Comparison of ENCODE assay signal across 8 cellular contexts in genomic region chr7:44072364-44073231, GRCh38. TPM values are rescaled to one million over a fixed set of nuclear protein-coding genes. Genes with fewer than 3 reads are reported as not detected.
DNase-seq lines count a peak whose midpoint lies in the region; ATAC-seq and TF ChIP-seq lines count a peak whose summit lies in the region.

No MANE protein-coding gene starts in this region.

- H3K4me1 Mint-ChIP-seq in CD8-positive, alpha-beta memory T cell: peaks cover 13 to 21% (median 18%) of the 10 kb centered on the region in 3 donors

- no peak overlapping the region for H3K4me3 Mint-ChIP-seq in CD8-positive, alpha-beta memory T cell

- H3K36me3 ChIP-seq in CD8-positive, alpha-beta memory T cell (ENCODE audit: insufficient read depth, low read length): peaks cover 22% of the 10 kb centered on the region
- H3K36me3 ChIP-seq in right atrium auricular region: peaks cover 40% of the 10 kb centered on the region

- no peaks in the 10 kb centered on the region for H3K9me3 Mint-ChIP-seq in CD8-positive, alpha-beta memory T cell

- no peaks in the 10 kb centered on the region for H3K9me3 ChIP-seq in CD8-positive, alpha-beta memory T cell (ENCODE audit: low read length)
- H3K9me3 ChIP-seq in right atrium auricular region: no peaks in the 10 kb centered on the region

- CTCF ChIA-PET in CD8-positive, alpha-beta memory T cell (lab: Charles Lee): interaction anchor here (1.0 kb wide), 1 partner anchor 22 kb away, joined by 3 read pairs; no protein-coding TSS in a partner anchor

- H3K27ac ChIP-seq in CD8-positive, alpha-beta memory T cell (ENCODE audit: low read depth, low read length): no peak overlapping the region
- H3K27ac ChIP-seq in right atrium auricular region: peak overlapping the region; percentile 92 to 93

- peaks cover 0 to 59% (median 2%) of the 10 kb centered on the region in 3 donors for H3K36me3 Mint-ChIP-seq in CD8-positive, alpha-beta memory T cell

- DNase-seq in CD8-positive, alpha-beta memory T cell: peak; percentile 23 to 58 (median 34)
- DNase-seq in HFF-Myc (ENCODE audit: extremely low read depth, low read depth) (peak; percentile 83), RKO (ENCODE audit: low spot score) (peak; percentile 85), astrocyte of the cerebellum (ENCODE audit: low read depth) (peak; percentile 73), right atrium auricular region (ENCODE audit: low spot score) (peak; percentile 92), sciatic nerve (ENCODE audit: low spot score) (peak; percentile 87), GF-D8 (lab: John Stamatoyannopoulos, UW) (no peak)

- H3K27ac Mint-ChIP-seq in CD8-positive, alpha-beta memory T cell: peak overlapping the region; percentile 56 to 89 (median 79)

- POLR2A ChIA-PET in CD8-positive, alpha-beta memory T cell (lab: Charles Lee): interaction anchor here (1.0 kb wide), 1 partner anchor 9 kb away, joined by 5 read pairs; no protein-coding TSS in a partner anchor

- H3K27me3 ChIP-seq in CD8-positive, alpha-beta memory T cell (ENCODE audit: insufficient read depth, low read length, poor library complexity, severe bottlenecking): no peaks in the 10 kb centered on the region
- H3K27me3 ChIP-seq in right atrium auricular region: no peaks in the 10 kb centered on the region

- H3K4me3 ChIP-seq in CD8-positive, alpha-beta memory T cell (ENCODE audit: low read length): no peak overlapping the region
- H3K4me3 ChIP-seq in HFF-Myc (replicated peaks; ENCODE audit: low read depth, low read length) (no peak overlapping the region), astrocyte of the cerebellum (ENCODE audit: low read depth, low read length) (no peak overlapping the region), right atrium auricular region (no peak overlapping the region)

- H3K27me3 Mint-ChIP-seq in CD8-positive, alpha-beta memory T cell: no peaks in the 10 kb centered on the region

- H3K4me1 ChIP-seq in CD8-positive, alpha-beta memory T cell (ENCODE audit: insufficient read depth, low read length): no peaks in the 10 kb centered on the region
- H3K4me1 ChIP-seq in right atrium auricular region: peaks cover 0 to 68% of the 10 kb centered on the region in 2 donors

- in situ Hi-C loops in astrocyte of the cerebellum (cut with HindIII; ENCODE audit: low sequenced_read_pairs): no loop called here

- peak; percentile 53 for ATAC-seq in sciatic nerve
- no peak for ATAC-seq in HG03439 (IDR thresholded peaks at IDR 0.05; ENCODE audit: unreplicated experiment)

- TF ChIP-seq CTCF in HFF-Myc (IDR thresholded peaks at IDR 0.05; ENCODE audit: low read depth, low read length, missing control alignments) (peak; percentile 93), astrocyte of the cerebellum (IDR thresholded peaks at IDR 0.05; ENCODE audit: low read depth, low read length, missing control alignments) (peak; percentile 90), right atrium auricular region (IDR thresholded peaks at IDR 0.05) (peak; percentile 61 to 80)

- intact Hi-C loops in sciatic nerve (cut with DNase I): loop anchor here (10.0 kb wide), 1 partner anchor 112 kb away; the partner anchor contains the start of gene GCK

RNA-seq across cellular contexts. Expression of gene PGAM2, which starts 7.2 kb away (rescaled TPM):
- under 1 TPM; 0.38 to 0.44 TPM for total RNA-seq in CD8-positive, alpha-beta memory T cell
- not detected for polyA plus RNA-seq in CD8-positive, alpha-beta memory T cell
- total RNA-seq in right atrium auricular region: 1,000 to 10,000 TPM in 1 of 2 donors, 100 to 1,000 TPM in 1; 680 to 2,809 TPM
- total RNA-seq in sciatic nerve: 0.85 TPM

RNA-seq across cellular contexts. Expression of gene POLM, which starts 9.7 kb away (rescaled TPM):
- 10 to 100 TPM; 42.3 to 42.4 TPM for total RNA-seq in CD8-positive, alpha-beta memory T cell
- polyA plus RNA-seq in CD8-positive, alpha-beta memory T cell: 22.0 TPM
- total RNA-seq in right atrium auricular region: 10 to 100 TPM; 18.5 to 31.3 TPM
- 25.6 TPM for total RNA-seq in sciatic nerve

RNA-seq across cellular contexts. Expression of gene DBNL, which starts 28.1 kb away (rescaled TPM):
- total RNA-seq in CD8-positive, alpha-beta memory T cell: 100 to 1,000 TPM; 144 to 154 TPM
- 184 TPM for polyA plus RNA-seq in CD8-positive, alpha-beta memory T cell
- 10 to 100 TPM; 31.4 to 66.2 TPM for total RNA-seq in right atrium auricular region
- 85.1 TPM for total RNA-seq in sciatic nerve

RNA-seq across cellular contexts. Expression of gene AEBP1, which starts 31.5 kb away (rescaled TPM):
- total RNA-seq in CD8-positive, alpha-beta memory T cell: 1 to 10 TPM; 8.4 to 8.9 TPM
- 1.6 TPM for polyA plus RNA-seq in CD8-positive, alpha-beta memory T cell
- total RNA-seq in right atrium auricular region: 100 to 1,000 TPM in 1 of 2 donors, 10 to 100 TPM in 1; 84.4 to 193 TPM
- 236 TPM for total RNA-seq in sciatic nerve

RNA-seq across cellular contexts. Expression of gene POLD2, which starts 50.8 kb away (rescaled TPM):
- 100 to 1,000 TPM; 279 to 291 TPM for total RNA-seq in CD8-positive, alpha-beta memory T cell
- polyA plus RNA-seq in CD8-positive, alpha-beta memory T cell: 74.1 TPM
- 10 to 100 TPM; 71.4 to 76.5 TPM for total RNA-seq in right atrium auricular region
- total RNA-seq in sciatic nerve: 67.0 TPM

Comparison
In these comparisons a context has a peak if more than half of its experiments do, and no peak if none do; other contexts are left out.
1. RNA of gene PGAM2, which starts 7.2 kb away (total RNA-seq): 680 to 2,809 TPM in right atrium auricular region; 0.85 TPM in sciatic nerve (single experiment) and 0.38 to 0.44 TPM in CD8-positive, alpha-beta memory T cell; every median in the first group is over 100 times any median in the second.
2. Peak in every context shown above with its lines, with median percentiles within 50 percentile points of each other: CTCF ChIP-seq.